10 cellular contexts compared by ENCODE assay signal in the genomic region with DNA sequence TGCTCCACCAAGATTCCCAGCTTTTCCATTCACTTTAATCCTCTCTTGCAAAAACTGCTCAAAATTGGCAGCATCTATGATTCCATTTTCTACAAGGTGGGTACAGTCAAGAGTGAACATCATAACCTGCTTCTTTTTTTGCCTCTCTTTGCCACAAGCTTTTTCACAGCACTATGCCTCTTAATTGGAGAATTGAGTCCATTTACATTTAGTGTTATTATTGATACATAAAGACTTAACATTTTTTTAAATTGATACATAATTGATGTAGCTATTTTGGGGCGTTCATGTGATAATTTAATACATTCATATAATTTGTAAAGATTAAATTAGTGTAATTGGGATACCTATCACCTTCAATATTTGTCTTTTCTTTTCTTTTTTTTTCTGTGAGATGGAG. TPM values are rescaled to one million over a fixed set of nuclear protein-coding genes. Genes with fewer than 3 reads are reported as not detected.
"Had no signal": no experiment of that assay in that cellular context is flagged by ENCODE, and none has a peak within 500 bp of the region (broad histone marks: within the 10 kb centered on the region; RNA-seq: fewer than 3 reads in every experiment).

No MANE protein-coding gene starts in this region.

- H3K27ac ChIP-seq: HL-60, KMS-11 had no signal

- H3K9ac ChIP-seq: KMS-11 had no signal

- DNase-seq: IMR-90, KBM-7, KG1 had no signal

- ATAC-seq: HepG2 had no signal

- FAIRE-seq: HepG2, HTR-8/SVneo had no signal

- H3K4me2 ChIP-seq: KMS-11 had no signal

RNA-seq across cellular contexts. Expression of gene AS3MT, which starts 18.8 kb away (rescaled TPM):
- total RNA-seq: HT-29 had no signal
- polyA plus RNA-seq: IgD-negative memory B cell had no signal

RNA-seq across cellular contexts. Expression of gene CYP17A1, which starts 50.8 kb away (rescaled TPM):
- total RNA-seq: HT-29, HT1080, IMR-90 had no signal
- polyA plus RNA-seq: IMR-90 had no signal
